Comparison of ENCODE assay signal across 16 cellular contexts in genomic region chr4:48709920-48710319, GRCh38.
"Had no signal": no experiment of that assay in that cellular context is flagged by ENCODE, and none has a peak within 500 bp of the region (broad histone marks: within the 10 kb centered on the region; RNA-seq: fewer than 3 reads in every experiment).

No MANE protein-coding gene starts in this region.

- FAIRE-seq: small intestine had no signal

- H3K4me1 ChIP-seq: esophagus squamous epithelium, gastroesophageal sphincter, lower lobe of right lung had no signal

- H3K27ac ChIP-seq: esophagus squamous epithelium, gastroesophageal sphincter, left lung, lower lobe of right lung, stomach had no signal

- H3K4me3 Mint-ChIP-seq: naive B cell had no signal

- ATAC-seq: gastroesophageal sphincter, lower lobe of right lung, right cardiac atrium had no signal

- DNase-seq: cortex of kidney; effector memory CD4-positive, alpha-beta T cell; esophagus squamous epithelium; glutamatergic neuron; left lung; lower lobe of right lung; mesendoderm; naive B cell; right cardiac atrium; small intestine; stimulated activated CD4-positive, alpha-beta T cell treated with anti-CD3 and anti-CD28 coated beads, Interleukin-12 subunit alpha, Interleukin-12 subunit beta, amount 100 ng/mL, for 4 hours; stimulated activated naive CD4-positive, alpha-beta T cell; stomach; substantia nigra; trophoblast cell had no signal

- H3K27me3 Mint-ChIP-seq: naive B cell had no signal

- H3K9me3 ChIP-seq: esophagus squamous epithelium, gastroesophageal sphincter, left lung, lower lobe of right lung, stomach had no signal

- H3K4me3 ChIP-seq: esophagus squamous epithelium, gastroesophageal sphincter, left lung, lower lobe of right lung, stomach had no signal

- H3K27me3 ChIP-seq: esophagus squamous epithelium, gastroesophageal sphincter, left lung, stomach had no signal
